In the genomic region with DNA sequence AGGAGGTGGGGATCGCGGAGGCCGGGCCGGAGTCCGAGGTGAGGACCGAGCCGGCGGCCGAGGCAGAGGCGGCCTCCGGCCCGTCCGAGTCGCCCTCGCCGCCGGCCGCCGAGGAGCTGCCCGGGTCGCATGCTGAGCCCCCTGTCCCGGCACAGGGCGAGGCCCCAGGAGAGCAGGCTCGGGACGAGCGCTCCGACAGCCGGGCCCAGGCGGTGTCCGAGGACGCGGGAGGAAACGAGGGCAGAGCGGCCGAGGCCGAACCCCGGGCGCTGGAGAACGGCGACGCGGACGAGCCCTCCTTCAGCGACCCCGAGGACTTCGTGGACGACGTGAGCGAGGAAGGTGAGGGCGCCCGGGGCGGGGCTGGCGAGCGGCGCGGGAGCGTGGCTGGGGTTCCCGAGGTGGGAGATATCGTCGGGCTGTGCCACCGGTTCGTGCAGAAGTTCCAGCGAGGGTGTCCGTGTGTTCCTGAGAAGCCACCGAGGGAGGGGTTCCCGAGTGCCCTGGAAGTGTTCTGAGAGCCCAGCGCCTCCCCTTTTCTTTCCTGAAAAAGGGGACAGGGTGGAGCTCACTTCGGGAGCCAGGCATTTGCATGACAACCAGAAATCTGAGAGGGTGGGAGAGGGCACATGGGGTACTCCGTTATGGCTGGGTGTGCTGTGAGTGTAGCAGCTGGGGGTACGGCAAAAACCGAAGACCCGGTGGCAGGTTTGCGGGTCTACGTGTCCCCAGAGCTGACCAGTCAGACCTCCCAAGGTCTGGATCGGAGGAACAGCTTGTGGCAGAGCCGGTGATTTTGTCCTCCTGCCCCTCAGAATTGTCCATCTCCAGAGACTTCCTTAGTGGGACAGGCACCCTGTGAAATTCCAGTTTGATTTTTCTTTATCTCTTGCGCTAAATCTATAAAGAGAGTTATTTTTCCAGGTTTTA, we compare ENCODE assay signal across 8 cellular contexts. TPM values are rescaled to one million over a fixed set of nuclear protein-coding genes. Genes with fewer than 3 reads are reported as not detected.
DNase-seq lines count a peak whose midpoint lies in the region; ATAC-seq lines count a peak whose summit lies in the region.

No MANE protein-coding gene starts in this region.

- no peaks in the 10 kb centered on the region for H3K9me3 ChIP-seq in CD8-positive, alpha-beta memory T cell (ENCODE audit: low read length)
- no peaks in the 10 kb centered on the region for H3K9me3 ChIP-seq in NT2/D1 (ENCODE audit: insufficient read depth, low read length)

- ATAC-seq in HG02840 (IDR thresholded peaks at IDR 0.05; ENCODE audit: low FRiP score, unreplicated experiment), result no peak

- H3K4me3 ChIP-seq in CD8-positive, alpha-beta memory T cell (ENCODE audit: low read length), result peak overlapping the region; percentile 77
- H3K4me3 ChIP-seq in H7 (ENCODE audit: insufficient read depth, low read depth, low read length), result peak overlapping the region; percentile 99
- H3K4me3 ChIP-seq in NT2/D1 (ENCODE audit: insufficient read length, low read depth), result peak overlapping the region; percentile 99

- peaks cover 4 to 42% (median 6%) of the 10 kb centered on the region in 3 donors for H3K36me3 Mint-ChIP-seq in CD8-positive, alpha-beta memory T cell
- H3K36me3 Mint-ChIP-seq in stimulated activated naive CD8-positive, alpha-beta T cell treated with anti-CD3 and anti-CD28 coated beads, Interleukin-15, Interleukin-2, amounts not matched to agents 100 ng/mL and 50 ng/mL, for 24 hours (ENCODE audit: low read depth), result peaks cover 44% of the 10 kb centered on the region

- H3K9ac ChIP-seq in NT2/D1 (ENCODE audit: insufficient read length, low read depth), result peak overlapping the region; percentile 97

- peak overlapping the region; percentile 81 to 90 (median 85) for H3K4me3 Mint-ChIP-seq in CD8-positive, alpha-beta memory T cell
- H3K4me3 Mint-ChIP-seq in stimulated activated naive CD8-positive, alpha-beta T cell treated with anti-CD3 and anti-CD28 coated beads, Interleukin-15, Interleukin-2, amounts not matched to agents 100 ng/mL and 50 ng/mL, for 24 hours, result peak overlapping the region; percentile 83

- CTCF ChIA-PET in CD8-positive, alpha-beta memory T cell (lab: Charles Lee), result interaction anchor here (1.2 to 1.3 kb wide), 2 partner anchors 76 to 81 kb away, joined by 3 to 5 read pairs; no protein-coding TSS in a partner anchor

- peak in 2 of 5 donors; percentile 3 to 14 for DNase-seq in CD8-positive, alpha-beta memory T cell
- DNase-seq in H7, result peak; percentile 82
- no peak for DNase-seq in NT2/D1 (ENCODE audit: low read depth, low spot score)
- DNase-seq in astrocyte of the hippocampus (ENCODE audit: low read depth, low spot score), result peak; percentile 26
- DNase-seq in left kidney (ENCODE audit: low read depth, low spot score), result peak; percentile 15
- no peak for DNase-seq in NCI-H1436 (lab: John Stamatoyannopoulos, UW)

- POLR2A ChIA-PET in CD8-positive, alpha-beta memory T cell (lab: Charles Lee), result interaction anchor here (1.3 kb wide), 1 partner anchor 9 kb away, joined by 5 read pairs; no protein-coding TSS in a partner anchor

- H3K27ac ChIP-seq in CD8-positive, alpha-beta memory T cell (ENCODE audit: low read depth, low read length), result peak overlapping the region; percentile 69

- H3K4me1 Mint-ChIP-seq in CD8-positive, alpha-beta memory T cell, result peaks cover 39 to 58% (median 49%) of the 10 kb centered on the region in 3 donors
- H3K4me1 Mint-ChIP-seq in stimulated activated naive CD8-positive, alpha-beta T cell treated with anti-CD3 and anti-CD28 coated beads, Interleukin-15, Interleukin-2, amounts not matched to agents 100 ng/mL and 50 ng/mL, for 24 hours (ENCODE audit: low read depth), result peaks cover 57% of the 10 kb centered on the region

- peaks cover 51% of the 10 kb centered on the region for H3K4me1 ChIP-seq in CD8-positive, alpha-beta memory T cell (ENCODE audit: insufficient read depth, low read length)
- H3K4me1 ChIP-seq in NT2/D1 (ENCODE audit: insufficient read depth, insufficient read length), result peaks cover 4% of the 10 kb centered on the region

- H3K36me3 ChIP-seq in CD8-positive, alpha-beta memory T cell (ENCODE audit: insufficient read depth, low read length), result peaks cover 13% of the 10 kb centered on the region
- H3K36me3 ChIP-seq in H7 (replicated peaks; ENCODE audit: control insufficient read depth, insufficient read depth, low read length), result peaks cover 6% of the 10 kb centered on the region
- H3K36me3 ChIP-seq in NT2/D1 (ENCODE audit: insufficient read depth, insufficient read length, low read length), result peaks cover 64% of the 10 kb centered on the region

- H3K27me3 Mint-ChIP-seq in CD8-positive, alpha-beta memory T cell, result no peaks in the 10 kb centered on the region
- H3K27me3 Mint-ChIP-seq in stimulated activated naive CD8-positive, alpha-beta T cell treated with anti-CD3 and anti-CD28 coated beads, Interleukin-15, Interleukin-2, amounts not matched to agents 100 ng/mL and 50 ng/mL, for 24 hours, result no peaks in the 10 kb centered on the region

- no peaks in the 10 kb centered on the region for H3K9me3 Mint-ChIP-seq in CD8-positive, alpha-beta memory T cell
- H3K9me3 Mint-ChIP-seq in stimulated activated naive CD8-positive, alpha-beta T cell treated with anti-CD3 and anti-CD28 coated beads, Interleukin-15, Interleukin-2, amounts not matched to agents 100 ng/mL and 50 ng/mL, for 24 hours, result no peaks in the 10 kb centered on the region

- peak overlapping the region; percentile 54 to 91 (median 84) for H3K27ac Mint-ChIP-seq in CD8-positive, alpha-beta memory T cell
- H3K27ac Mint-ChIP-seq in stimulated activated naive CD8-positive, alpha-beta T cell treated with anti-CD3 and anti-CD28 coated beads, Interleukin-15, Interleukin-2, amounts not matched to agents 100 ng/mL and 50 ng/mL, for 24 hours, result peak overlapping the region; percentile 89

- no peaks in the 10 kb centered on the region for H3K27me3 ChIP-seq in CD8-positive, alpha-beta memory T cell (ENCODE audit: insufficient read depth, low read length, poor library complexity, severe bottlenecking)
- H3K27me3 ChIP-seq in H7 (ENCODE audit: control insufficient read depth, insufficient read depth, low read length) (no peaks in the 10 kb centered on the region), NT2/D1 (ENCODE audit: insufficient read depth, insufficient read length) (no peaks in the 10 kb centered on the region)

RNA-seq across cellular contexts. Expression of gene EIF3B, which starts 0.7 kb away (rescaled TPM):
- total RNA-seq in CD8-positive, alpha-beta memory T cell, result 100 to 1,000 TPM; 284 to 293 TPM
- 129 TPM for polyA plus RNA-seq in CD8-positive, alpha-beta memory T cell
- 314 and 319 TPM in 2 replicates for total RNA-seq in H7 (2014; rRNA removed; shearing (Covaris generic))

RNA-seq across cellular contexts. Expression of gene SNX8, which starts 41.1 kb away (rescaled TPM):
- 10 to 100 TPM; 40.3 to 42.3 TPM for total RNA-seq in CD8-positive, alpha-beta memory T cell
- 6.5 TPM for polyA plus RNA-seq in CD8-positive, alpha-beta memory T cell
- 23.2 and 28.2 TPM in 2 replicates for total RNA-seq in H7 (2014; rRNA removed; shearing (Covaris generic))

RNA-seq across cellular contexts. Expression of gene CHST12, which starts 48.1 kb away (rescaled TPM):
- total RNA-seq in CD8-positive, alpha-beta memory T cell, result 1 to 10 TPM; 7.7 to 8.3 TPM
- 63.0 TPM for polyA plus RNA-seq in CD8-positive, alpha-beta memory T cell
- 10.3 and 11.4 TPM in 2 replicates for total RNA-seq in H7 (2014; rRNA removed; shearing (Covaris generic))

Comparison
In these comparisons a context has a peak if more than half of its experiments do, and no peak if none do; other contexts are left out.
1. DNase-seq: peak in H7 (single experiment), astrocyte of the hippocampus (single experiment) and left kidney (single experiment); none in NT2/D1 (single experiment) and NCI-H1436 (single experiment).
2. Peak in every context shown above with its lines, with median percentiles within 50 percentile points of each other: H3K4me3 ChIP-seq.